Comparison of ENCODE assay signal across 10 cellular contexts in the genomic region with DNA sequence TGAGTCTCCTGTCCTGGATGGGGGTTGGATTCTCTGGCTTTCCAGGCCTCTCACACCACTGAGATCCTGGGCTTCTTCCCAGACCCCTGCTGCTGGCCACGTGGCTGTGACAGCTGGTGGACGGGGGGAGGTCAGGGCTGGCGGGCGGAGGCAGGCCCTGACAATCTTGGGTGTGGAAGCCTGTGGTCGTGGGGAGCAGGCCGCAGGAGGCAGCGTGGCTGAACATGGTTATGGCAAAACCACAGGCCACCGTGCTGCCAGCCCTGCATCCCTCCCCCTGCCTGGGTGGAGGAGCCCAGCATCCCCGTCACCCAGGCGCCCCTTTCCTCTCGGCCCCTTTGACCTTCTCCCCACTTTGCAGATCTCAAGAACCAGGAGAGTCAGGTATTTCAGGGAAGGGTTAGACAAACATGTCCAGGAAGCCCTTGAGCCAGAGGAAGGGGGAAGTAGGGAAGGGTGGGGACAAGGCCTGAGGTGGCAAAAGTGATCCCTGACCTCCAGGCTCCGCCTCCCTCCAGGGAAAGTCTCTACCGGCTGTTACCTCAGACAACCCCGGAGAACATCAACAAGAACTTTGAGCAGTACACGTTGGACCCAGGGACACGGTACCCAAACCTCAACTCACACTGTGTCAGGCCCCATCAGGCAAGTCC.
A peak's percentile ranks its signal among the peaks of the same experiment; 100 is the strongest.
DNase-seq lines count a peak whose midpoint lies in the region; ATAC-seq and TF ChIP-seq lines count a peak whose summit lies in the region.
"Had no signal": no experiment of that assay in that cellular context is flagged by ENCODE, and none has a peak within 500 bp of the region (broad histone marks: within the 10 kb centered on the region; RNA-seq: fewer than 3 reads in every experiment).

No MANE protein-coding gene starts in this region.

- H3K4me1 ChIP-seq in lower lobe of right lung = peaks cover 68% of the 10 kb centered on the region
- peaks cover 3 to 20% of the 10 kb centered on the region in 2 donors for H3K4me1 ChIP-seq in uterus

- no peak overlapping the region for H3K4me3 Mint-ChIP-seq in stimulated activated naive B cell treated with anti-CD40 and anti-IgM and Interleukin-4, amounts not matched to agents 10 μg/mL and 1 μg/mL and 100 μg/mL, for 72 hours
- H3K4me3 Mint-ChIP-seq: memory B cell had no signal

- H3K27ac ChIP-seq in lower lobe of right lung (peak overlapping the region; percentile 86), uterus (peak overlapping the region; percentile 42 to 84)

- H3K27ac Mint-ChIP-seq in stimulated activated naive B cell treated with anti-CD40 and anti-IgM and Interleukin-4, amounts not matched to agents 10 μg/mL and 1 μg/mL and 100 μg/mL, for 72 hours = no peak overlapping the region
- H3K27ac Mint-ChIP-seq: memory B cell had no signal

- H3K36me3 ChIP-seq in lower lobe of right lung = peaks cover 42% of the 10 kb centered on the region
- no peaks in the 10 kb centered on the region for H3K36me3 ChIP-seq in uterus

- H3K9me3 ChIP-seq in lower lobe of right lung = no peaks in the 10 kb centered on the region
- H3K9me3 ChIP-seq in uterus = no peaks in the 10 kb centered on the region

- H3K9me3 Mint-ChIP-seq in stimulated activated naive B cell treated with anti-CD40 and anti-IgM and Interleukin-4, amounts not matched to agents 10 μg/mL and 1 μg/mL and 100 μg/mL, for 72 hours = no peaks in the 10 kb centered on the region
- H3K9me3 Mint-ChIP-seq: activated T-cell treated with anti-CD3 and anti-CD28 coated beads, Interleukin-2, amount 50 U/mL, for 24 hours; memory B cell had no signal

- H3K36me3 Mint-ChIP-seq in stimulated activated naive B cell treated with anti-CD40 and anti-IgM and Interleukin-4, amounts not matched to agents 10 μg/mL and 1 μg/mL and 100 μg/mL, for 72 hours = no peaks in the 10 kb centered on the region
- H3K36me3 Mint-ChIP-seq: memory B cell had no signal

- H3K4me1 Mint-ChIP-seq in stimulated activated naive B cell treated with anti-CD40 and anti-IgM and Interleukin-4, amounts not matched to agents 10 μg/mL and 1 μg/mL and 100 μg/mL, for 72 hours = peaks cover 8 to 15% of the 10 kb centered on the region in 2 donors

- intact Hi-C loops in lower lobe of right lung (cut with DNase I) = no loop called here
- intact Hi-C loops in uterus (cut with DNase I; ENCODE audit: low total_unique reads) = no loop called here

- no peak for TF ChIP-seq POLR2A in uterus (IDR thresholded peaks at IDR 0.05)

- no peaks in the 10 kb centered on the region for H3K27me3 ChIP-seq in lower lobe of right lung (ENCODE audit: low read depth)
- no peaks in the 10 kb centered on the region for H3K27me3 ChIP-seq in uterus

- H3K4me3 ChIP-seq in choroid plexus epithelial cell (ENCODE audit: low read depth, low read length) = no peak overlapping the region
- no peak overlapping the region for H3K4me3 ChIP-seq in lower lobe of right lung
- no peak overlapping the region for H3K4me3 ChIP-seq in uterus

- H3K27me3 Mint-ChIP-seq in stimulated activated naive B cell treated with anti-CD40 and anti-IgM and Interleukin-4, amounts not matched to agents 10 μg/mL and 1 μg/mL and 100 μg/mL, for 72 hours = peaks cover 23 to 32% of the 10 kb centered on the region in 2 donors
- H3K27me3 Mint-ChIP-seq: activated T-cell treated with anti-CD3 and anti-CD28 coated beads, Interleukin-2, amount 50 U/mL, for 24 hours had no signal

- peak; percentile 74 to 80 for ATAC-seq in lower lobe of right lung
- no peak for ATAC-seq in stimulated activated naive B cell treated with anti-CD40 and anti-IgM and Interleukin-4, amounts not matched to agents 10 μg/mL and 1 μg/mL and 100 μg/mL, for 72 hours (replicated peaks)
- no peak for ATAC-seq in HG02798 (IDR thresholded peaks at IDR 0.05; ENCODE audit: poor library complexity, unreplicated experiment)

- DNase-seq in activated effector memory CD4-positive, alpha-beta T cell treated with anti-CD3 and anti-CD28 coated beads, Interleukin-2, amount 50 U/mL, for 16 hours = peak; percentile 60
- DNase-seq in activated effector memory CD4-positive, alpha-beta T cell treated with Interleukin-2 at 50 U/mL for 16 hours = no peak
- DNase-seq in choroid plexus epithelial cell (ENCODE audit: low read depth) = peak; percentile 88
- DNase-seq in lower lobe of right lung = peak; percentile 79
- peak in 1 of 2 donors; percentile 61 for DNase-seq in uterus
- DNase-seq in stimulated activated naive B cell treated with anti-CD40 and anti-IgM and Interleukin-4, amounts not matched to agents 10 μg/mL and 1 μg/mL and 100 μg/mL, for 72 hours = no peak
- no peak for DNase-seq in activated CD8-positive, alpha-beta memory T cell treated with anti-CD3 and anti-CD28 coated beads, Interleukin-2, amount 50 U/mL, for 48 hours
- DNase-seq: activated T-cell treated with anti-CD3 and anti-CD28 coated beads, Interleukin-2, amount 50 U/mL, for 24 hours had no signal

- TF ChIP-seq CTCF in choroid plexus epithelial cell (conservative IDR thresholded peaks at IDR 0.05; ENCODE audit: low read depth, low read length) = no peak
- no peak for TF ChIP-seq CTCF in lower lobe of right lung (IDR thresholded peaks at IDR 0.05)
- TF ChIP-seq CTCF in uterus (IDR thresholded peaks at IDR 0.05) = no peak

Comparison
In these comparisons a context has a peak if more than half of its experiments do, and no peak if none do; other contexts are left out.
1. DNase-seq: peak in activated effector memory CD4-positive, alpha-beta T cell treated with anti-CD3 and anti-CD28 coated beads, Interleukin-2, amount 50 U/mL, for 16 hours (single experiment), choroid plexus epithelial cell (single experiment) and lower lobe of right lung (single experiment); none in activated effector memory CD4-positive, alpha-beta T cell treated with Interleukin-2 at 50 U/mL for 16 hours (single experiment), stimulated activated naive B cell treated with anti-CD40 and anti-IgM and Interleukin-4, amounts not matched to agents 10 μg/mL and 1 μg/mL and 100 μg/mL, for 72 hours (single experiment) and activated CD8-positive, alpha-beta memory T cell treated with anti-CD3 and anti-CD28 coated beads, Interleukin-2, amount 50 U/mL, for 48 hours (single experiment).
2. ATAC-seq: peak in lower lobe of right lung (2 of 2); none in stimulated activated naive B cell treated with anti-CD40 and anti-IgM and Interleukin-4, amounts not matched to agents 10 μg/mL and 1 μg/mL and 100 μg/mL, for 72 hours (0 of 2) and HG02798 (single experiment).